In genomic region chr3:1072040-1072439, GRCh38 we compare ENCODE assay signal across 22 cellular contexts. TPM values are rescaled to one million over a fixed set of nuclear protein-coding genes. Genes with fewer than 3 reads are reported as not detected.
DNase-seq lines count a peak whose midpoint lies in the region; ATAC-seq, FAIRE-seq and TF ChIP-seq lines count a peak whose summit lies in the region.
"Had no signal": no experiment of that assay in that cellular context is flagged by ENCODE, and none has a peak within 500 bp of the region (broad histone marks: within the 10 kb centered on the region; RNA-seq: fewer than 3 reads in every experiment).

No MANE protein-coding gene starts in this region.

- POLR2A ChIA-PET in GM10248 (lab: Yijun Ruan, JAX) = no interaction called here

- FAIRE-seq in small intestine (lab: Jason Lieb, UNC) = no peak
- FAIRE-seq: D721Med, HTR-8/SVneo had no signal

- H3K4me1 ChIP-seq in RWPE2 (ENCODE audit: insufficient read depth, poor library complexity, severe bottlenecking) = no peaks in the 10 kb centered on the region
- H3K4me1 ChIP-seq in small intestine (ENCODE audit: control insufficient read depth in 2 of 2, insufficient read depth in 1 of 2, low read depth in 1 of 2, low read length in 1 of 2) = no peaks in the 10 kb centered on the region
- H3K4me1 ChIP-seq: BE2C, Caco-2 had no signal

- ATAC-seq in RWPE2 (ENCODE audit: low read depth) = peak; percentile 38; the same call in 1 of the 3 replicates
- ATAC-seq in Right ventricle myocardium superior (ENCODE audit: poor library complexity) = no peak

- CTCF ChIA-PET in GM10248 (lab: Yijun Ruan, JAX) = no interaction called here

- H3K9me3 ChIP-seq in RWPE2 (ENCODE audit: severe bottlenecking) (peaks cover 4% of the 10 kb centered on the region), small intestine (ENCODE audit: control insufficient read depth, low read depth) (no peaks in the 10 kb centered on the region)
- H3K9me3 ChIP-seq: BE2C, Caco-2 had no signal

- H3K27ac ChIP-seq in RWPE2 (ENCODE audit: poor library complexity, severe bottlenecking) (no peak overlapping the region), epithelial cell of prostate (peak overlapping the region; percentile 10), small intestine (ENCODE audit: low read depth in 1 of 2, low read length in 1 of 2) (no peak overlapping the region)

- H3K27me3 ChIP-seq in RWPE2 (ENCODE audit: insufficient read depth, poor library complexity, severe bottlenecking) (no peaks in the 10 kb centered on the region), small intestine (ENCODE audit: control insufficient read depth in 2 of 2, insufficient read depth in 2 of 2, low read length in 2 of 2) (no peaks in the 10 kb centered on the region)
- H3K27me3 ChIP-seq: BE2C had no signal

- intact Hi-C loops in Right ventricle myocardium superior (cut with DNase I) = no loop called here

- H3K36me3 ChIP-seq in RWPE2 (ENCODE audit: low read depth) = no peaks in the 10 kb centered on the region
- H3K36me3 ChIP-seq in small intestine (ENCODE audit: control insufficient read depth in 2 of 2, insufficient read depth in 2 of 2, low read length in 2 of 2) = no peaks in the 10 kb centered on the region
- H3K36me3 ChIP-seq: BE2C had no signal

- DNase-seq in NCI-H69 (lab: John Stamatoyannopoulos, UW) (peak; percentile 7), RWPE2 (ENCODE audit: low spot score) (no peak), epithelial cell of prostate (ENCODE audit: low read depth, low spot score) (no peak), small intestine (peak; percentile 2), GM10248 (ENCODE audit: extremely low spot score) (no peak), Right ventricle myocardium superior (no peak), OCI-M1 (lab: John Stamatoyannopoulos, UW) (no peak)
- DNase-seq: ACHN; BE2C; C1 segment of cervical spinal cord; Caco-2; CD4-positive, CD25-positive, alpha-beta regulatory T cell; CD8-positive, alpha-beta memory T cell; DMS153; DMS79; GDM1; GOT3; H9; IMR-90 had no signal

- 30 to 60% (median 37%) methylated on average over 5 of the region's 5 CpGs for WGBS in small intestine, 3 donors

- H3K4me3 ChIP-seq in RWPE2 (ENCODE audit: severe bottlenecking) (no peak overlapping the region), small intestine (ENCODE audit: low read depth in 1 of 2, low read length in 2 of 2) (no peak overlapping the region)

- TF ChIP-seq CTCF in RWPE2 (IDR thresholded peaks at IDR 0.05; ENCODE audit: poor library complexity, severe bottlenecking) = no peak
- no peak for TF ChIP-seq CTCF in GM10248 (IDR thresholded peaks at IDR 0.05; ENCODE audit: control extremely low read depth, extremely low read depth, low read depth, missing control alignments)

RNA-seq across cellular contexts. Expression of gene CNTN6, which starts 20.8 kb away (rescaled TPM):
- under 1 TPM in 1 of 3 donors, not detected in 2; 0.19 TPM for polyA plus RNA-seq in small intestine
- not detected for total RNA-seq in Right ventricle myocardium superior
- total RNA-seq: Caco-2; CD4-positive, CD25-positive, alpha-beta regulatory T cell; CD8-positive, alpha-beta memory T cell; Daoy; H9; IMR-90 had no signal
- polyA plus RNA-seq: CD4-positive, CD25-positive, alpha-beta regulatory T cell; CD8-positive, alpha-beta memory T cell; IMR-90 had no signal

Comparison
In these comparisons a context has a peak if more than half of its experiments do, and no peak if none do; other contexts are left out.
1. DNase-seq: peak in NCI-H69 (single experiment) and small intestine (single experiment); none in RWPE2 (single experiment), epithelial cell of prostate (single experiment), GM10248 (single experiment), Right ventricle myocardium superior (single experiment) and OCI-M1 (single experiment).